Comparison of ENCODE assay signal across 8 cellular contexts in the genomic region with DNA sequence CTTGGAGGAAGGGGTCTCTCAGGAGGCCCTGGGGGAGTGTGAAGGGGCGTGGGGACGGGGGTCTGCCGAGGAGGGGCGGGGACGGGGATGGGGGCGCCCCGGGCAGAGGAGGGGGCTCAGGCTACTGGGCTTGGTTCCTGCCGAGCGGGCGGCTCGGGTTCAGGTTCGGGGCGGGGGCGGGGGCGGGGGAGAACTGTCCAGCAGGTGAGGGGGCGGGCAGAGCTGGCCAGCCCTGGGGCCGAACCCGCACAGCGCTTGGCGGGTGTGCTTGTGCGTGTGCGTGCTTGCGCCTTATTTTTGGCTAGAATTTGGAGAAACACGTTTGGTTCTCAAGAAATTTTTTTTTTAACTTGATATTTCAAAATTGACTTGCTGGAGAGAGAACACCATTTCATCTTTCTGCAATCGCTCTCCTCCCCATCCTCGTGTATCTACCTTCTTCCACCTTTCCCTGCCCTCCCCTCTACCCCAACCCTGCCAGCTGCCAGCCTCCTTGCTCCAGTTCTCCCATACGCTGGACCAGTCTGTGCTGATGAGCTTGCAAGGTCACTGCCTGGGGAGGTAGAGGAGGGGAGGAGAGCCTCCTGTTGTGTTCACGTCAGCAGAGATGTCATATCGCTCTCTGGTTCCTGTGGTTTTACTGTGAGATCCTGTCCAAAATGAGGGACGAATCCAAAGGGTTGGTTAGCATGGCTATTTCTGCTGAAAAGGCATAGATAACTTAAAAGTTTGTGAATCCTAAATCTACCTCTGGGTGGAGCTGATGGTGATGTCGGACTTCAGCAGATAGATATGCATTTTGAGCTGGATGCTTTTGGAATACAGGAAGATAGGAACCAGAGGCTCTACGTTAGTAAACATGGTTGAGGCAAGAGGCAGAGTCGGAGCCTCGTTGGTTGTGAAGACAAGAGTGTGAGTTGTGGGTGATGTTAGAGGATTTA. TPM values are rescaled to one million over a fixed set of nuclear protein-coding genes. Genes with fewer than 3 reads are reported as not detected.
DNase-seq lines count a peak whose midpoint lies in the region; ATAC-seq and TF ChIP-seq lines count a peak whose summit lies in the region.

No MANE protein-coding gene starts in this region.

- peak overlapping the region; percentile 90 to 95 for H3K4me3 ChIP-seq in CD4-positive, alpha-beta memory T cell (ENCODE audit: low read length in 2 of 2)
- peak overlapping the region; percentile 95 for H3K4me3 ChIP-seq in HUES6 (ENCODE audit: low read depth, low read length)
- peak overlapping the region; percentile 70 for H3K4me3 ChIP-seq in SJCRH30
- H3K4me3 ChIP-seq in smooth muscle cell, result peak overlapping the region; percentile 80

- H3K36me3 ChIP-seq in CD4-positive, alpha-beta memory T cell (ENCODE audit: insufficient read depth, low read length), result peaks cover 20% of the 10 kb centered on the region
- peaks cover 13% of the 10 kb centered on the region for H3K36me3 ChIP-seq in HUES6 (ENCODE audit: control insufficient read depth, insufficient read depth, low read length)
- peaks cover 9% of the 10 kb centered on the region for H3K36me3 ChIP-seq in SJCRH30
- no peaks in the 10 kb centered on the region for H3K36me3 ChIP-seq in smooth muscle cell (ENCODE audit: low read depth)

- H2AFZ ChIP-seq in smooth muscle cell (ENCODE audit: low read depth), result no peak overlapping the region

- peaks cover 41 to 61% (median 52%) of the 10 kb centered on the region in 4 donors for H3K4me1 Mint-ChIP-seq in CD4-positive, alpha-beta memory T cell
- peaks cover 60 to 63% of the 10 kb centered on the region in 2 donors for H3K4me1 Mint-ChIP-seq in immature natural killer cell

- H3K4me1 ChIP-seq in CD4-positive, alpha-beta memory T cell (ENCODE audit: insufficient read depth, low read length), result peaks cover 43% of the 10 kb centered on the region
- H3K4me1 ChIP-seq in HUES6 (ENCODE audit: control insufficient read depth, insufficient read depth, low read length) (peaks cover 23% of the 10 kb centered on the region), SJCRH30 (peaks cover 21% of the 10 kb centered on the region), smooth muscle cell (ENCODE audit: low read depth) (peaks cover 27% of the 10 kb centered on the region)

- peak overlapping the region; percentile 79 for H3K27ac ChIP-seq in CD4-positive, alpha-beta memory T cell (ENCODE audit: low read depth, low read length)
- no peak overlapping the region for H3K27ac ChIP-seq in HUES6 (ENCODE audit: low read depth, low read length)
- H3K27ac ChIP-seq in SJCRH30, result peak overlapping the region; percentile 79; the same call in 1 of the 2 replicates
- peak overlapping the region; percentile 88 for H3K27ac ChIP-seq in smooth muscle cell (ENCODE audit: low read depth)

- H3F3A ChIP-seq in smooth muscle cell (ENCODE audit: low read depth), result peaks cover 18% of the 10 kb centered on the region

- peaks cover 9 to 35% of the 10 kb centered on the region in 2 donors for H3K36me3 Mint-ChIP-seq in CD4-positive, alpha-beta memory T cell
- H3K36me3 Mint-ChIP-seq in immature natural killer cell, result peaks cover 0 to 10% (median under 1%) of the 10 kb centered on the region in 3 donors

- peak overlapping the region; percentile 88 to 97 (median 94) for H3K27ac Mint-ChIP-seq in CD4-positive, alpha-beta memory T cell
- H3K27ac Mint-ChIP-seq in immature natural killer cell, result peak overlapping the region; percentile 83 to 96 (median 91)

- intact Hi-C loops in CD4-positive, alpha-beta memory T cell (cut with micrococcal nuclease), result no loop called here

- CTCF ChIA-PET in CD4-positive, alpha-beta memory T cell (lab: Charles Lee; ENCODE audit: partially characterized antibody), result interaction anchor here (1.1 to 2.8 kb wide), 10 partner anchors 11 to 141 kb away, joined by 3 to 14 read pairs (median 6); partner anchors contain the start of genes ACP2 and DDB2

- H3K4me2 ChIP-seq in smooth muscle cell, result peak overlapping the region; percentile 91

- POLR2A ChIA-PET in CD4-positive, alpha-beta memory T cell (lab: Charles Lee; ENCODE audit: partially characterized antibody), result interaction anchor here (0.8 to 4.5 kb wide), 13 partner anchors 11 to 495 kb away, joined by 3 to 57 read pairs (median 4); partner anchors contain the start of genes ACP2, ARFGAP2, DDB2 and SLC39A13

- H3K9ac ChIP-seq in HUES6 (ENCODE audit: low read length) (peak overlapping the region; percentile 88), smooth muscle cell (ENCODE audit: low read depth) (peak overlapping the region; percentile 78)

- H3K79me2 ChIP-seq in smooth muscle cell (ENCODE audit: low read depth), result peaks cover 50% of the 10 kb centered on the region

- peak; percentile 47 to 73 (median 51) for DNase-seq in CD4-positive, alpha-beta memory T cell
- DNase-seq in SJCRH30 (peak; percentile 19 to 44), brain pericyte (ENCODE audit: low read depth, low spot score) (peak; percentile 66), immature natural killer cell (peak; percentile 78 to 82 (median 79)), smooth muscle cell (lab: John Stamatoyannopoulos, UW; ENCODE audit: unreplicated experiment) (no peak), amniotic stem cell (lab: John Stamatoyannopoulos, UW) (no peak)

- peaks cover 52% of the 10 kb centered on the region for H4K20me1 ChIP-seq in smooth muscle cell (ENCODE audit: low read depth)

- peak overlapping the region; percentile 85 to 94 (median 90) for H3K4me3 Mint-ChIP-seq in CD4-positive, alpha-beta memory T cell
- H3K4me3 Mint-ChIP-seq in immature natural killer cell, result peak overlapping the region; percentile 80 to 91 (median 87)

- no peak for TF ChIP-seq CTCF in smooth muscle cell (IDR thresholded peaks at IDR 0.05; ENCODE audit: borderline replicate concordance, insufficient read depth, poor library complexity, severe bottlenecking)

- no peaks in the 10 kb centered on the region for H3K27me3 ChIP-seq in CD4-positive, alpha-beta memory T cell (ENCODE audit: insufficient read depth, low read length)
- H3K27me3 ChIP-seq in HUES6 (ENCODE audit: control insufficient read depth, insufficient read depth, low read length), result no peaks in the 10 kb centered on the region
- no peaks in the 10 kb centered on the region for H3K27me3 ChIP-seq in SJCRH30
- no peaks in the 10 kb centered on the region for H3K27me3 ChIP-seq in smooth muscle cell (ENCODE audit: low read depth)

- no peaks in the 10 kb centered on the region for H3K27me3 Mint-ChIP-seq in CD4-positive, alpha-beta memory T cell
- peaks cover 12 to 22% (median 16%) of the 10 kb centered on the region in 3 donors for H3K27me3 Mint-ChIP-seq in immature natural killer cell (ENCODE audit: low read depth in 3 of 3)

- H3K9me3 ChIP-seq in CD4-positive, alpha-beta memory T cell (ENCODE audit: control insufficient read depth in 1 of 2, low read length in 2 of 2), result no peaks in the 10 kb centered on the region
- H3K9me3 ChIP-seq in HUES6 (ENCODE audit: control insufficient read depth, insufficient read depth, low read depth, low read length) (no peaks in the 10 kb centered on the region), SJCRH30 (replicated peaks) (no peaks in the 10 kb centered on the region), smooth muscle cell (replicated peaks; ENCODE audit: low read depth) (no peaks in the 10 kb centered on the region)

- WGBS in smooth muscle cell (ENCODE audit: low lambda C conversion rate), result 13% methylated on average over 15 of the region's 34 CpGs

- ATAC-seq in HG02885 (IDR thresholded peaks at IDR 0.05; ENCODE audit: poor library complexity, unreplicated experiment), result no peak

- no peaks in the 10 kb centered on the region for H3K9me3 Mint-ChIP-seq in CD4-positive, alpha-beta memory T cell
- H3K9me3 Mint-ChIP-seq in immature natural killer cell, result no peaks in the 10 kb centered on the region

RNA-seq across cellular contexts. Expression of gene MADD, which starts 0.7 kb away (rescaled TPM):
- total RNA-seq in CD4-positive, alpha-beta memory T cell, result 100 to 1,000 TPM; 118 to 119 TPM
- 10 to 100 TPM; 19.3 to 32.4 TPM for polyA plus RNA-seq in CD4-positive, alpha-beta memory T cell
- 28.8 and 29.0 TPM in 2 replicates for total RNA-seq in SJCRH30 (2014; rRNA removed; shearing (Covaris generic))
- polyA plus RNA-seq in immature natural killer cell (10 to 100 TPM; 14.7 to 42.7 (median 19.3) TPM), smooth muscle cell (13.1 and 15.0 TPM in 2 replicates)
- total RNA-seq in smooth muscle cell, result 24.2 and 27.7 TPM in 2 replicates

RNA-seq across cellular contexts. Expression of gene NR1H3, which starts 12.8 kb away (rescaled TPM):
- 10 to 100 TPM; 17.8 to 20.0 TPM for total RNA-seq in CD4-positive, alpha-beta memory T cell
- 1 to 10 TPM; 3.3 to 7.8 TPM for polyA plus RNA-seq in CD4-positive, alpha-beta memory T cell
- total RNA-seq in SJCRH30 (2014; rRNA removed; shearing (Covaris generic)), result 4.1 and 6.2 TPM in 2 replicates
- polyA plus RNA-seq in immature natural killer cell, result 10 to 100 TPM; 14.8 to 20.3 (median 19.8) TPM
- total RNA-seq in smooth muscle cell, result 8.1 and 8.4 TPM in 2 replicates
- 13.7 and 19.2 TPM in 2 replicates for polyA plus RNA-seq in smooth muscle cell

RNA-seq across cellular contexts. Expression of gene ACP2, which starts 22.0 kb away (rescaled TPM):
- total RNA-seq in CD4-positive, alpha-beta memory T cell, result 10 to 100 TPM; 23.6 to 23.7 TPM
- 10 to 100 TPM; 11.4 to 19.0 TPM for polyA plus RNA-seq in CD4-positive, alpha-beta memory T cell
- 26.2 and 29.6 TPM in 2 replicates for total RNA-seq in SJCRH30 (2014; rRNA removed; shearing (Covaris generic))
- polyA plus RNA-seq in immature natural killer cell (10 to 100 TPM in 2 of 3 donors, 1 to 10 TPM in 1; 6.6 to 20.1 (median 19.2) TPM), smooth muscle cell (25.0 and 26.3 TPM in 2 replicates)
- 31.4 and 62.4 TPM in 2 replicates for total RNA-seq in smooth muscle cell

RNA-seq across cellular contexts. Expression of gene DDB2, which starts 55.8 kb away (rescaled TPM):
- total RNA-seq in CD4-positive, alpha-beta memory T cell, result 100 to 1,000 TPM; 129 to 132 TPM
- polyA plus RNA-seq in CD4-positive, alpha-beta memory T cell, result 10 to 100 TPM; 36.2 to 40.2 TPM
- 10.7 and 11.1 TPM in 2 replicates for total RNA-seq in SJCRH30 (2014; rRNA removed; shearing (Covaris generic))
- polyA plus RNA-seq in immature natural killer cell, result 10 to 100 TPM; 27.4 to 39.3 (median 35.4) TPM
- total RNA-seq in smooth muscle cell, result 60.1 and 64.4 TPM in 2 replicates
- 96.0 and 104 TPM in 2 replicates for polyA plus RNA-seq in smooth muscle cell

Comparison
In these comparisons a context has a peak if more than half of its experiments do, and no peak if none do; other contexts are left out.
1. DNase-seq: peak in CD4-positive, alpha-beta memory T cell (5 of 5), SJCRH30 (2 of 2), brain pericyte (single experiment) and immature natural killer cell (3 of 3); none in smooth muscle cell (single experiment) and amniotic stem cell (single experiment).
2. Peak in every context shown above with its lines, with median percentiles within 50 percentile points of each other: H3K4me3 ChIP-seq.